In the genomic region with DNA sequence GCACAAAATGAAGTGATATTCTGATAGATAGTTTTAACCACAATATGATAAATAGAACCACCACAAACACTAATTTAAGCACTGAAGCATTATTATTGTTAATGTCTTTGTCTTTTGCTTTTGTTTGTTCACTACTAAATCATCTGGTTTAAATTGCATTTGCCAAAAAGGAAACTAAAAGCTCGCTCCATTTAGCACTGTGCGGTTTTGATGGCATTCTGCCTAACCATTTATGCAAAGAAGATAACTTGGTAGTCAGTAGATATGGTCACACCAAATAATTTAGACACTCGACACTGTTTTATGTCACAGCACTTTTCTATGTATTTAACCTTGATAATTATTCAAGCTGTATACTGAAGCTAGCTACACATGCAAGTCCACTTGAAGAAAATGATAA, we compare ENCODE assay signal across 12 cellular contexts.
A peak's percentile ranks its signal among the peaks of the same experiment; 100 is the strongest.
DNase-seq lines count a peak whose midpoint lies in the region; TF ChIP-seq lines count a peak whose summit lies in the region.
"Had no signal": no experiment of that assay in that cellular context is flagged by ENCODE, and none has a peak within 500 bp of the region (broad histone marks: within the 10 kb centered on the region; RNA-seq: fewer than 3 reads in every experiment).

No MANE protein-coding gene starts in this region.

- no TSS peak for BruUV-seq in A673 (replicated peaks; lab: Mats Ljungman, UMichigan)

- no peaks in the 10 kb centered on the region for H3K27me3 ChIP-seq in A673 (replicated peaks; ENCODE audit: insufficient read depth, low read depth, low read length, poor library complexity)
- H3K27me3 ChIP-seq in prostate gland (replicated peaks; ENCODE audit: insufficient read depth): no peaks in the 10 kb centered on the region

- H3K4me1 ChIP-seq in A673 (ENCODE audit: insufficient read depth, low read length, poor library complexity, severe bottlenecking) (peaks cover 14% of the 10 kb centered on the region), prostate gland (replicated peaks) (no peaks in the 10 kb centered on the region)

- POLR2A ChIA-PET in A673 (lab: Charles Lee; ENCODE audit: low non-redundant PET): no interaction called here

- TF ChIP-seq POLR2A in prostate gland (IDR thresholded peaks at IDR 0.05): no peak

- H3K9me3 ChIP-seq in A673 (ENCODE audit: low read depth, low read length, poor library complexity, severe bottlenecking): no peaks in the 10 kb centered on the region
- no peaks in the 10 kb centered on the region for H3K9me3 ChIP-seq in prostate gland

- no peak overlapping the region for H3K4me3 ChIP-seq in A673 (ENCODE audit: low read depth, low read length, poor library complexity, severe bottlenecking)
- H3K4me3 ChIP-seq in prostate gland: no peak overlapping the region
- H3K4me3 ChIP-seq: PC-9 had no signal

- intact Hi-C loops in A673 (cut with micrococcal nuclease; ENCODE audit: unreplicated experiment): no loop called here
- intact Hi-C loops in prostate gland (cut with DNase I): no loop called here

- TF ChIP-seq CTCF in A673 (conservative IDR thresholded peaks at IDR 0.05; ENCODE audit: low read depth, low read length): no peak
- TF ChIP-seq CTCF in prostate gland (IDR thresholded peaks at IDR 0.05): no peak

- DNase-seq in A673 (ENCODE audit: low spot score) (peak; percentile 76), M059J (ENCODE audit: low read depth) (peak; percentile 36), NCI-H774 (lab: John Stamatoyannopoulos, UW) (peak; percentile 52), astrocyte of the hippocampus (ENCODE audit: low read depth, low spot score) (peak; percentile 15), dermis blood vessel endothelial cell (no peak), NCI-H146 treated with DMSO at 0.1 percent for 48 hours (lab: John Stamatoyannopoulos, UW; ENCODE audit: unreplicated experiment) (no peak), prostate gland (ENCODE audit: low spot score) (no peak)
- DNase-seq: HCEC 1CT, NCI-H1694 treated with DMSO at 0.1 percent for 48 hours, NCI-H524, PC-9, T-helper 9 cell had no signal

- H3K27ac ChIP-seq in A673 (ENCODE audit: low read depth, low read length, poor library complexity, severe bottlenecking): no peak overlapping the region
- H3K27ac ChIP-seq in prostate gland: no peak overlapping the region
- H3K27ac ChIP-seq: PC-9 had no signal

- WGBS in prostate gland: 59% methylated on average over 3 of the region's 3 CpGs

- H3K36me3 ChIP-seq in A673 (ENCODE audit: insufficient read depth, low read length, poor library complexity, severe bottlenecking) (no peaks in the 10 kb centered on the region), prostate gland (no peaks in the 10 kb centered on the region)

- CTCF ChIA-PET in A673 (lab: Charles Lee): no interaction called here

Comparison
In these comparisons a context has a peak if more than half of its experiments do, and no peak if none do; other contexts are left out.
1. DNase-seq: peak in A673 (single experiment), M059J (single experiment), NCI-H774 (single experiment) and astrocyte of the hippocampus (single experiment); none in dermis blood vessel endothelial cell (single experiment), NCI-H146 treated with DMSO at 0.1 percent for 48 hours (single experiment) and prostate gland (single experiment).